In the genomic region with DNA sequence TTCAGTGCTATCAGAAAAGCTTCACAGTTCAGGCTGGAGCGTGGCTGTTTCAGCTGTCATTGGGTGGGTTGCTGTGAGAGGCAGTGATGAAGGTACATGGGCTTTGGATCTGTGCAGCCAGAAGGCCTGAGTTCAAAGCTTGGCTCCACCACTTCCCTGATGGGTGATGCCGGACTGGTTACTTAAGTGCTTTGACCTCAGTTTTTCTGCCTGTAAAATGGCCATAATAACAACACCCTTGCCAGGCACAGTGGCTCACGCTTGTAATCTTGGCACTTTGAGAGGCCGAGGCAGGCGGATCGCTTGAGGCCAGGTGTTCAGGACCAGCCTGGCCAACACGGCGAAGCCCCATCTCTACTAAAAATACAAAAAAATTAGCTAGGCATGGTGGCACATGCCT, we compare ENCODE assay signal across 2 cellular contexts.
TF ChIP-seq lines count a peak whose summit lies in the region.

No MANE protein-coding gene starts in this region.

TF ChIP-seq in HepG2, 621 proteins besides CTCF, POLR2A, EP300 and RAD21:
- TF ChIP-seq HCFC1 (IDR thresholded peaks at IDR 0.05; ENCODE audit: low read depth, low read length) (no peak), ZNF670 (CRISPR knock-in tag; IDR thresholded peaks at IDR 0.05; ENCODE audit: borderline replicate concordance) (no peak), ZNF629 (CRISPR knock-in tag; conservative IDR thresholded peaks at IDR 0.05) (peak; percentile 63), REPIN1 (CRISPR knock-in tag; IDR thresholded peaks at IDR 0.05; ENCODE audit: borderline replicate concordance, low read depth) (no peak)
- TF ChIP-seq, protein P1, sequence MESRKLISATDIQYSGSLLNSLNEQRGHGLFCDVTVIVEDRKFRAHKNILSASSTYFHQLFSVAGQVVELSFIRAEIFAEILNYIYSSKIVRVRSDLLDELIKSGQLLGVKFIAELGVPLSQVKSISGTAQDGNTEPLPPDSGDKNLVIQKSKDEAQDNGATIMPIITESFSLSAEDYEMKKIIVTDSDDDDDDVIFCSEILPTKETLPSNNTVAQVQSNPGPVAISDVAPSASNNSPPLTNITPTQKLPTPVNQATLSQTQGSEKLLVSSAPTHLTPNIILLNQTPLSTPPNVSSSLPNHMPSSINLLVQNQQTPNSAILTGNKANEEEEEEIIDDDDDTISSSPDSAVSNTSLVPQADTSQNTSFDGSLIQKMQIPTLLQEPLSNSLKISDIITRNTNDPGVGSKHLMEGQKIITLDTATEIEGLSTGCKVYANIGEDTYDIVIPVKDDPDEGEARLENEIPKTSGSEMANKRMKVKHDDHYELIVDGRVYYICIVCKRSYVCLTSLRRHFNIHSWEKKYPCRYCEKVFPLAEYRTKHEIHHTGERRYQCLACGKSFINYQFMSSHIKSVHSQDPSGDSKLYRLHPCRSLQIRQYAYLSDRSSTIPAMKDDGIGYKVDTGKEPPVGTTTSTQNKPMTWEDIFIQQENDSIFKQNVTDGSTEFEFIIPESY (CRISPR knock-in tag; IDR thresholded peaks at IDR 0.05): no peak
- TF ChIP-seq, protein P2, sequence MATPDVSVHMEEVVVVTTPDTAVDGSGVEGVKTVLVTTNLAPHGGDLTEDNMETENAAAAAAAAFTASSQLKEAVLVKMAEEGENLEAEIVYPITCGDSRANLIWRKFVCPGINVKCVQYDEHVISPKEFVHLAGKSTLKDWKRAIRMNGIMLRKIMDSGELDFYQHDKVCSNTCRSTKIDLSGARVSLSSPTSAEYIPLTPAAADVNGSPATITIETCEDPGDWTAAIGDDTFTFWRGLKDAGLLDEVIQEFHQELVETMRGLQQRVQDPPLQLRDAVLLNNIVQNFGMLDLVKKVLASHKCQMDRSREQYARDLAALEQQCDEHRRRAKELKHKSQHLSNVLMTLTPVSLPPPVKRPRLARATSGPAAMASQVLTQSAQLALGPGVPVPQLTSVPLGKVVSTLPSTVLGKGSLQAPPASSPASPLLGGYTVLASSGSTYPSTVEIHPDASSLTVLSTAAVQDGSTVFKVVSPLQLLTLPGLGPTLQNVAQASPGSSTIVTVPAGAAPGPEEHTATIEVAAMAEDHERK (CRISPR knock-in tag; IDR thresholded peaks at IDR 0.05; ENCODE audit: low read depth): no peak
TF ChIP-seq in HepG2: peak in this region for 1.

TF ChIP-seq in K562, 482 proteins besides CTCF, POLR2A, EP300 and RAD21:
- TF ChIP-seq, protein P3, sequence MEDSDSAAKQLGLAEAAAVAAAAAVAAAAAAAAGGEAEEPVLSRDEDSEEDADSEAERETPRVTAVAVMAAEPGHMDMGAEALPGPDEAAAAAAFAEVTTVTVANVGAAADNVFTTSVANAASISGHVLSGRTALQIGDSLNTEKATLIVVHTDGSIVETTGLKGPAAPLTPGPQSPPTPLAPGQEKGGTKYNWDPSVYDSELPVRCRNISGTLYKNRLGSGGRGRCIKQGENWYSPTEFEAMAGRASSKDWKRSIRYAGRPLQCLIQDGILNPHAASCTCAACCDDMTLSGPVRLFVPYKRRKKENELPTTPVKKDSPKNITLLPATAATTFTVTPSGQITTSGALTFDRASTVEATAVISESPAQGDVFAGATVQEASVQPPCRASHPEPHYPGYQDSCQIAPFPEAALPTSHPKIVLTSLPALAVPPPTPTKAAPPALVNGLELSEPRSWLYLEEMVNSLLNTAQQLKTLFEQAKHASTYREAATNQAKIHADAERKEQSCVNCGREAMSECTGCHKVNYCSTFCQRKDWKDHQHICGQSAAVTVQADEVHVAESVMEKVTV (CRISPR knock-in tag; IDR thresholded peaks at IDR 0.05): no peak
- TF ChIP-seq KDM1A (IDR thresholded peaks at IDR 0.05) (peak in 1 of 2 experiments; percentile 9; a peak in 1 of 4 replicates), ZNF24 (IDR thresholded peaks at IDR 0.05) (no peak), PHB2 (IDR thresholded peaks at IDR 0.05; ENCODE audit: low read depth) (no peak), ZNF57 (CRISPR knock-in tag; IDR thresholded peaks at IDR 0.05) (no peak), RBM25 (IDR thresholded peaks at IDR 0.05; ENCODE audit: low read depth, low read length, severe bottlenecking) (peak; percentile 68), FOXA1 (IDR thresholded peaks at IDR 0.05; ENCODE audit: borderline replicate concordance) (no peak), ZNF445 (CRISPR knock-in tag; IDR thresholded peaks at IDR 0.05; ENCODE audit: low read depth) (no peak), JUN (IDR thresholded peaks at IDR 0.05; ENCODE audit: borderline replicate concordance, low read depth, low read length) (no peak), JUN (CRISPR knock-in tag; IDR thresholded peaks at IDR 0.05; ENCODE audit: borderline replicate concordance) (no peak), CBX2 (IDR thresholded peaks at IDR 0.05; ENCODE audit: insufficient read depth, low read length, poor library complexity, severe bottlenecking) (no peak), BCOR (IDR thresholded peaks at IDR 0.05) (peak; percentile 37; the same call in 1 of the 2 replicates), SMAD3 (CRISPR knock-in tag; conservative IDR thresholded peaks at IDR 0.05) (no peak), POLR2H (tag; IDR thresholded peaks at IDR 0.05; ENCODE audit: low read depth) (no peak), ZBTB1 (CRISPR knock-in tag; IDR thresholded peaks at IDR 0.05; ENCODE audit: borderline replicate concordance, low read depth) (no peak), NR2C2 (CRISPR knock-in tag; IDR thresholded peaks at IDR 0.05) (no peak), NR2C2 (tag; IDR thresholded peaks at IDR 0.05) (no peak)
- TF ChIP-seq, protein P4, sequence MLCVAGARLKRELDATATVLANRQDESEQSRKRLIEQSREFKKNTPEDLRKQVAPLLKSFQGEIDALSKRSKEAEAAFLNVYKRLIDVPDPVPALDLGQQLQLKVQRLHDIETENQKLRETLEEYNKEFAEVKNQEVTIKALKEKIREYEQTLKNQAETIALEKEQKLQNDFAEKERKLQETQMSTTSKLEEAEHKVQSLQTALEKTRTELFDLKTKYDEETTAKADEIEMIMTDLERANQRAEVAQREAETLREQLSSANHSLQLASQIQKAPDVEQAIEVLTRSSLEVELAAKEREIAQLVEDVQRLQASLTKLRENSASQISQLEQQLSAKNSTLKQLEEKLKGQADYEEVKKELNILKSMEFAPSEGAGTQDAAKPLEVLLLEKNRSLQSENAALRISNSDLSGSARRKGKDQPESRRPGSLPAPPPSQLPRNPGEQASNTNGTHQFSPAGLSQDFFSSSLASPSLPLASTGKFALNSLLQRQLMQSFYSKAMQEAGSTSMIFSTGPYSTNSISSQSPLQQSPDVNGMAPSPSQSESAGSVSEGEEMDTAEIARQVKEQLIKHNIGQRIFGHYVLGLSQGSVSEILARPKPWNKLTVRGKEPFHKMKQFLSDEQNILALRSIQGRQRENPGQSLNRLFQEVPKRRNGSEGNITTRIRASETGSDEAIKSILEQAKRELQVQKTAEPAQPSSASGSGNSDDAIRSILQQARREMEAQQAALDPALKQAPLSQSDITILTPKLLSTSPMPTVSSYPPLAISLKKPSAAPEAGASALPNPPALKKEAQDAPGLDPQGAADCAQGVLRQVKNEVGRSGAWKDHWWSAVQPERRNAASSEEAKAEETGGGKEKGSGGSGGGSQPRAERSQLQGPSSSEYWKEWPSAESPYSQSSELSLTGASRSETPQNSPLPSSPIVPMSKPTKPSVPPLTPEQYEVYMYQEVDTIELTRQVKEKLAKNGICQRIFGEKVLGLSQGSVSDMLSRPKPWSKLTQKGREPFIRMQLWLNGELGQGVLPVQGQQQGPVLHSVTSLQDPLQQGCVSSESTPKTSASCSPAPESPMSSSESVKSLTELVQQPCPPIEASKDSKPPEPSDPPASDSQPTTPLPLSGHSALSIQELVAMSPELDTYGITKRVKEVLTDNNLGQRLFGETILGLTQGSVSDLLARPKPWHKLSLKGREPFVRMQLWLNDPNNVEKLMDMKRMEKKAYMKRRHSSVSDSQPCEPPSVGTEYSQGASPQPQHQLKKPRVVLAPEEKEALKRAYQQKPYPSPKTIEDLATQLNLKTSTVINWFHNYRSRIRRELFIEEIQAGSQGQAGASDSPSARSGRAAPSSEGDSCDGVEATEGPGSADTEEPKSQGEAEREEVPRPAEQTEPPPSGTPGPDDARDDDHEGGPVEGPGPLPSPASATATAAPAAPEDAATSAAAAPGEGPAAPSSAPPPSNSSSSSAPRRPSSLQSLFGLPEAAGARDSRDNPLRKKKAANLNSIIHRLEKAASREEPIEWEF (CRISPR knock-in tag; IDR thresholded peaks at IDR 0.05): no peak
